ENCODE assay signal across 24 cellular contexts in genomic region chr17:80330276-80330675, GRCh38.
A peak's percentile ranks its signal among the peaks of the same experiment; 100 is the strongest.
DNase-seq lines count a peak whose midpoint lies in the region; ATAC-seq and TF ChIP-seq lines count a peak whose summit lies in the region.
"Had no signal": no experiment of that assay in that cellular context is flagged by ENCODE, and none has a peak within 500 bp of the region (broad histone marks: within the 10 kb centered on the region; RNA-seq: fewer than 3 reads in every experiment).

No MANE protein-coding gene starts in this region.

- H3K27me3 ChIP-seq in uterus (no peaks in the 10 kb centered on the region), tibial nerve (no peaks in the 10 kb centered on the region)
- H3K27me3 ChIP-seq: BLaER1 had no signal

- TF ChIP-seq CTCF in uterus (IDR thresholded peaks at IDR 0.05): no peak
- TF ChIP-seq CTCF in tibial nerve (IDR thresholded peaks at IDR 0.05): no peak

- WGBS in tibial nerve, 2 donors: 91 to 93% methylated on average over 9 of the region's 9 CpGs

- H3K9me3 ChIP-seq in uterus (no peaks in the 10 kb centered on the region), tibial nerve (no peaks in the 10 kb centered on the region)
- H3K9me3 ChIP-seq: A549, BLaER1 had no signal

- H3K9me3 Mint-ChIP-seq in activated T-cell treated with anti-CD3 and anti-CD28 coated beads, Interleukin-2, amount 50 U/mL, for 24 hours: no peaks in the 10 kb centered on the region
- H3K9me3 Mint-ChIP-seq in activated T-helper 1 cell treated with anti-CD3 and anti-CD28 coated beads, Interleukin-12 subunit alpha, Interleukin-12 subunit beta, Interleukin-2, Interleukin-4 antibody, amounts not matched to agents 30 ng/mL and 10 ng/mL and 1 ng/mL, durations not matched to agents 14 hours and 24 hours and 36 hours: no peaks in the 10 kb centered on the region
- H3K9me3 Mint-ChIP-seq in natural killer cell treated with Interleukin-12 subunit alpha and Interleukin-12 subunit beta and Interleukin-15 and Interleukin-18, amount 100 ng/mL, for 72 hours: no peaks in the 10 kb centered on the region
- H3K9me3 Mint-ChIP-seq: CD4-positive, alpha-beta memory T cell had no signal

- H3K36me3 Mint-ChIP-seq in activated T-cell treated with anti-CD3 and anti-CD28 coated beads, Interleukin-2, amount 50 U/mL, for 24 hours (ENCODE audit: low read depth): peaks cover 97% of the 10 kb centered on the region
- peaks cover 77% of the 10 kb centered on the region for H3K36me3 Mint-ChIP-seq in activated T-helper 1 cell treated with anti-CD3 and anti-CD28 coated beads, Interleukin-12 subunit alpha, Interleukin-12 subunit beta, Interleukin-2, Interleukin-4 antibody, amounts not matched to agents 30 ng/mL and 10 ng/mL and 1 ng/mL, durations not matched to agents 14 hours and 24 hours and 36 hours (ENCODE audit: low read depth)
- H3K36me3 Mint-ChIP-seq in natural killer cell treated with Interleukin-12 subunit alpha and Interleukin-12 subunit beta and Interleukin-15 and Interleukin-18, amount 100 ng/mL, for 72 hours: peaks cover 65% of the 10 kb centered on the region

- H3K27ac ChIP-seq in uterus (no peak overlapping the region), tibial nerve (no peak overlapping the region)
- H3K27ac ChIP-seq: A549, BLaER1, PC-9, RWPE1 had no signal

- no peaks in the 10 kb centered on the region for H3K4me1 ChIP-seq in uterus
- H3K4me1 ChIP-seq in tibial nerve: no peaks in the 10 kb centered on the region
- H3K4me1 ChIP-seq: A549 had no signal

- no peaks in the 10 kb centered on the region for H3K27me3 Mint-ChIP-seq in activated T-cell treated with anti-CD3 and anti-CD28 coated beads, Interleukin-2, amount 50 U/mL, for 24 hours
- H3K27me3 Mint-ChIP-seq in activated T-helper 1 cell treated with anti-CD3 and anti-CD28 coated beads, Interleukin-12 subunit alpha, Interleukin-12 subunit beta, Interleukin-2, Interleukin-4 antibody, amounts not matched to agents 30 ng/mL and 10 ng/mL and 1 ng/mL, durations not matched to agents 14 hours and 24 hours and 36 hours (ENCODE audit: insufficient read depth): no peaks in the 10 kb centered on the region
- no peaks in the 10 kb centered on the region for H3K27me3 Mint-ChIP-seq in natural killer cell treated with Interleukin-12 subunit alpha and Interleukin-12 subunit beta and Interleukin-15 and Interleukin-18, amount 100 ng/mL, for 72 hours
- H3K27me3 Mint-ChIP-seq: CD4-positive, alpha-beta memory T cell had no signal

- TF ChIP-seq EP300 in tibial nerve (IDR thresholded peaks at IDR 0.05): no peak

- H3K36me3 ChIP-seq in uterus: no peaks in the 10 kb centered on the region
- H3K36me3 ChIP-seq in tibial nerve: peaks cover 2 to 100% (median 30%) of the 10 kb centered on the region in 3 donors

- DNase-seq in activated T-cell treated with anti-CD3 and anti-CD28 coated beads, Interleukin-2, amount 50 U/mL, for 24 hours: no peak
- DNase-seq in activated T-cell treated with anti-CD3 and anti-CD28 coated beads, Interleukin-2, amount 50 U/mL, for 48 hours: no peak
- DNase-seq in D341Med (ENCODE audit: low spot score) (peak; percentile 22), uterus (no peak), tibial nerve (ENCODE audit: low spot score in 2 of 2) (no peak)
- no peak for DNase-seq in activated T-helper 1 cell treated with anti-CD3 and anti-CD28 coated beads, Interleukin-12 subunit alpha, Interleukin-12 subunit beta, Interleukin-2, Interleukin-4 antibody, amounts not matched to agents 30 ng/mL and 10 ng/mL and 1 ng/mL, durations not matched to agents 14 hours and 24 hours and 36 hours (ENCODE audit: low spot score)
- no peak for DNase-seq in natural killer cell treated with Interleukin-12 subunit alpha and Interleukin-12 subunit beta and Interleukin-15 and Interleukin-18, amount 100 ng/mL, for 72 hours (ENCODE audit: low spot score)
- DNase-seq: Calu3; CD4-positive, alpha-beta memory T cell; DMS53; EL; GOT3; IMR-90; NCI-H1436 treated with DMSO at 0.1 percent for 48 hours; NCI-H2029 treated with DMSO at 0.1 percent for 48 hours; NCI-H2171; NCI-H526; PC-9 had no signal

- peaks cover 13% of the 10 kb centered on the region for H3K4me1 Mint-ChIP-seq in activated T-cell treated with anti-CD3 and anti-CD28 coated beads, Interleukin-2, amount 50 U/mL, for 24 hours (ENCODE audit: low read depth)
- peaks cover 38% of the 10 kb centered on the region for H3K4me1 Mint-ChIP-seq in activated T-helper 1 cell treated with anti-CD3 and anti-CD28 coated beads, Interleukin-12 subunit alpha, Interleukin-12 subunit beta, Interleukin-2, Interleukin-4 antibody, amounts not matched to agents 30 ng/mL and 10 ng/mL and 1 ng/mL, durations not matched to agents 14 hours and 24 hours and 36 hours (ENCODE audit: low read depth)
- H3K4me1 Mint-ChIP-seq in natural killer cell treated with Interleukin-12 subunit alpha and Interleukin-12 subunit beta and Interleukin-15 and Interleukin-18, amount 100 ng/mL, for 72 hours (ENCODE audit: low read depth in 2 of 2): peaks cover 51 to 54% of the 10 kb centered on the region in 2 donors

- H3K27ac Mint-ChIP-seq in activated T-cell treated with anti-CD3 and anti-CD28 coated beads, Interleukin-2, amount 50 U/mL, for 24 hours: peak overlapping the region; percentile 66
- peak overlapping the region; percentile 47 for H3K27ac Mint-ChIP-seq in activated T-helper 1 cell treated with anti-CD3 and anti-CD28 coated beads, Interleukin-12 subunit alpha, Interleukin-12 subunit beta, Interleukin-2, Interleukin-4 antibody, amounts not matched to agents 30 ng/mL and 10 ng/mL and 1 ng/mL, durations not matched to agents 14 hours and 24 hours and 36 hours
- peak overlapping the region; percentile 69 to 76 for H3K27ac Mint-ChIP-seq in natural killer cell treated with Interleukin-12 subunit alpha and Interleukin-12 subunit beta and Interleukin-15 and Interleukin-18, amount 100 ng/mL, for 72 hours

- TF ChIP-seq POLR2A in uterus (IDR thresholded peaks at IDR 0.05) (no peak), tibial nerve (IDR thresholded peaks at IDR 0.05) (no peak)

- H3K4me3 Mint-ChIP-seq in activated T-cell treated with anti-CD3 and anti-CD28 coated beads, Interleukin-2, amount 50 U/mL, for 24 hours: no peak overlapping the region
- no peak overlapping the region for H3K4me3 Mint-ChIP-seq in activated T-helper 1 cell treated with anti-CD3 and anti-CD28 coated beads, Interleukin-12 subunit alpha, Interleukin-12 subunit beta, Interleukin-2, Interleukin-4 antibody, amounts not matched to agents 30 ng/mL and 10 ng/mL and 1 ng/mL, durations not matched to agents 14 hours and 24 hours and 36 hours
- H3K4me3 Mint-ChIP-seq in natural killer cell treated with Interleukin-12 subunit alpha and Interleukin-12 subunit beta and Interleukin-15 and Interleukin-18, amount 100 ng/mL, for 72 hours: peak overlapping the region; percentile 7
- H3K4me3 Mint-ChIP-seq: CD4-positive, alpha-beta memory T cell had no signal

- no peak for ATAC-seq in natural killer cell treated with Interleukin-12 subunit alpha and Interleukin-12 subunit beta and Interleukin-15 and Interleukin-18, amount 100 ng/mL, for 72 hours
- no peak for ATAC-seq in GM19035 (IDR thresholded peaks at IDR 0.05; ENCODE audit: unreplicated experiment)
- ATAC-seq: A549, GM12878, HCT116 had no signal

- H3K4me3 ChIP-seq in uterus (no peak overlapping the region), tibial nerve (no peak overlapping the region)
- H3K4me3 ChIP-seq: A549, BLaER1, GM12878, PC-9 had no signal

- intact Hi-C loops in activated T-helper 1 cell treated with anti-CD3 and anti-CD28 coated beads, Interleukin-12 subunit alpha, Interleukin-12 subunit beta, Interleukin-2, Interleukin-4 antibody, amounts not matched to agents 30 ng/mL and 10 ng/mL and 1 ng/mL, durations not matched to agents 14 hours and 24 hours and 36 hours (cut with micrococcal nuclease): no loop called here
- intact Hi-C loops in uterus (cut with DNase I; ENCODE audit: low total_unique reads): no loop called here
